In genomic region chr6:116405147-116405546, GRCh38 we compare ENCODE assay signal across 8 cellular contexts. TPM values are rescaled to one million over a fixed set of nuclear protein-coding genes. Genes with fewer than 3 reads are reported as not detected.
DNase-seq lines count a peak whose midpoint lies in the region; ATAC-seq and TF ChIP-seq lines count a peak whose summit lies in the region.

No MANE protein-coding gene starts in this region.

- DNase-seq in AG09319 (ENCODE audit: extremely low read depth, low read depth), result peak; percentile 76
- peak; percentile 56 for DNase-seq in fibroblast of gingiva (ENCODE audit: low read depth)
- no peak for DNase-seq in KG1 (lab: John Stamatoyannopoulos, UW)
- DNase-seq in kidney tubule cell (ENCODE audit: low spot score), result no peak
- DNase-seq in HT-29 (ENCODE audit: low spot score), result no peak

- no peaks in the 10 kb centered on the region for H3K27me3 ChIP-seq in subcutaneous abdominal adipose tissue (ENCODE audit: control insufficient read depth in 5 of 5, insufficient read depth in 4 of 5, low read length in 5 of 5)

- H3K36me3 ChIP-seq in subcutaneous abdominal adipose tissue (ENCODE audit: control insufficient read depth in 5 of 5, insufficient read depth in 5 of 5, low read length in 5 of 5), result peaks cover 0 to 8% (median 0%) of the 10 kb centered on the region in 5 donors

- H3K9me3 ChIP-seq in subcutaneous abdominal adipose tissue (ENCODE audit: control insufficient read depth in 5 of 5, low read length in 5 of 5), result no peaks in the 10 kb centered on the region

- ATAC-seq in GM19468 (IDR thresholded peaks at IDR 0.05; ENCODE audit: extremely low read depth, unreplicated experiment) (peak; percentile 66), HG03439 (IDR thresholded peaks at IDR 0.05; ENCODE audit: unreplicated experiment) (peak; percentile 59)

- peak overlapping the region; percentile 92 for H3K27ac ChIP-seq in subcutaneous abdominal adipose tissue (ENCODE audit: low read depth, low read length)

- H3K4me3 ChIP-seq in subcutaneous abdominal adipose tissue (ENCODE audit: low read depth in 1 of 5, low read length in 5 of 5), result peak overlapping the region in 2 of 5 donors; percentile 11 to 30

- peak overlapping the region; percentile 22 to 60 (median 45) for H3K9ac ChIP-seq in subcutaneous abdominal adipose tissue (ENCODE audit: low read length in 5 of 5)

- no peak for TF ChIP-seq CTCF in AG09319 (IDR thresholded peaks at IDR 0.05; ENCODE audit: low read depth, low read length)

- H3K4me1 ChIP-seq in subcutaneous abdominal adipose tissue (ENCODE audit: control insufficient read depth in 5 of 5, insufficient read depth in 5 of 5, low read length in 5 of 5), result peaks cover 7 to 42% (median 29%) of the 10 kb centered on the region in 5 donors

RNA-seq across cellular contexts. Expression of gene DSE, which starts 34.4 kb away (rescaled TPM):
- 1.9 and 5.3 TPM in 2 replicates for total RNA-seq in HT-29 (2014; rRNA removed; shearing (Covaris generic))

RNA-seq across cellular contexts. Expression of gene CALHM6, which starts 56.0 kb away (rescaled TPM):
- total RNA-seq in HT-29 (2014; rRNA removed; shearing (Covaris generic)), result not detected in 2 replicates

Comparison
In these comparisons a context has a peak if more than half of its experiments do, and no peak if none do; other contexts are left out.
1. DNase-seq: peak in AG09319 (single experiment) and fibroblast of gingiva (single experiment); none in KG1 (single experiment), kidney tubule cell (single experiment) and HT-29 (single experiment).